Comparison of ENCODE assay signal across 31 cellular contexts in the genomic region with DNA sequence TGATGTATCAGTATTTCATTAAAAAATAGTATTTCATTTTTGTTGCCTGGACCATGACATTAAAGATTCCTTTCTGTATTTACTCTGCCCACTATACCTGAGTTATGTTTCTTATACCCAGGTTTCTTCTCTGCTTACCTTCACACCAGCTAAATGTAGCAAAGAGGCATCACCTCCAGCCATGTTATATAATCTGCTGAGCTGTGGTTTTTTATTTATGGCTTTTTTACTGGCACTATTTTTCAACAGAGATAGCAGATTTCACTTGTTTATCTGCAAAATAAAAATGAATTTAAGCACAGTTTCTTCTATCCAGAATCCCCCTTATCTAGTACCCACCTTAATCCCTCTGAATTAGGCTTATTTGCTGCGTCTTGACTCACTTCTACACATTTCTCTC.
DNase-seq lines count a peak whose midpoint lies in the region; ATAC-seq, FAIRE-seq and TF ChIP-seq lines count a peak whose summit lies in the region.
"Had no signal": no experiment of that assay in that cellular context is flagged by ENCODE, and none has a peak within 500 bp of the region (broad histone marks: within the 10 kb centered on the region; RNA-seq: fewer than 3 reads in every experiment).

No MANE protein-coding gene starts in this region.

- POLR2A ChIA-PET in HepG2 (lab: Yijun Ruan, JAX), result no interaction called here
- POLR2A ChIA-PET in IMR-90 (lab: Charles Lee; ENCODE audit: unreplicated experiment), result no interaction called here

- H3K23ac ChIP-seq in IMR-90 (ENCODE audit: low read depth, low read length), result no peak overlapping the region

- BruUV-seq in HepG2 (replicated peaks; lab: Mats Ljungman, UMichigan), result no TSS peak
- no TSS peak for BruUV-seq in IMR-90 (replicated peaks; lab: Mats Ljungman, UMichigan)

- no peak overlapping the region for H2AK9ac ChIP-seq in IMR-90 (replicated peaks; ENCODE audit: low read depth, low read length, poor library complexity)

- H2BK5ac ChIP-seq in IMR-90 (ENCODE audit: low read depth, low read length, poor library complexity, severe bottlenecking), result no peak overlapping the region

- TF ChIP-seq POLR2A in HepG2 (IDR thresholded peaks at IDR 0.05; ENCODE audit: insufficient read depth in 1 of 2, low read depth in 2 of 2, low read length in 2 of 2), result no peak
- TF ChIP-seq POLR2A in right lobe of liver (IDR thresholded peaks at IDR 0.05), result no peak
- no peak for TF ChIP-seq POLR2A in IMR-90 (IDR thresholded peaks at IDR 0.05; ENCODE audit: low read depth, low read length)

- H3K9ac ChIP-seq in HepG2 (ENCODE audit: insufficient read depth, low read depth, low read length) (no peak overlapping the region), IMR-90 (ENCODE audit: low read depth, low read length) (no peak overlapping the region)
- H3K9ac ChIP-seq: BLaER1; BLaER1 treated with 17β-estradiol and CSF1 and Interleukin-3, amounts not matched to agents 10 nM and 100 nM had no signal

- no peak overlapping the region for H3K14ac ChIP-seq in IMR-90 (replicated peaks; ENCODE audit: low read depth, low read length)

- H3K36me3 ChIP-seq in HepG2 (replicated peaks in 1 of 2; ENCODE audit: control insufficient read depth in 1 of 2, insufficient read depth in 2 of 2, low read length in 2 of 2), result no peaks in the 10 kb centered on the region
- no peaks in the 10 kb centered on the region for H3K36me3 ChIP-seq in right lobe of liver
- no peaks in the 10 kb centered on the region for H3K36me3 ChIP-seq in IMR-90 (ENCODE audit: control insufficient read depth, insufficient read depth, low read length)
- H3K36me3 ChIP-seq: BE2C; BLaER1; BLaER1 treated with 17β-estradiol and CSF1 and Interleukin-3, amounts not matched to agents 10 nM and 100 nM had no signal

- intact Hi-C loops in HepG2 (cut with micrococcal nuclease; ENCODE audit: unreplicated experiment) (no loop called here), right lobe of liver (cut with DNase I) (no loop called here), IMR-90 (cut with micrococcal nuclease) (no loop called here)

- no peak overlapping the region for H2BK20ac ChIP-seq in IMR-90 (ENCODE audit: low read depth, low read length)

- TF ChIP-seq CTCF in HepG2 (CRISPR knock-in tag; IDR thresholded peaks at IDR 0.05), result no peak
- TF ChIP-seq CTCF in right lobe of liver (IDR thresholded peaks at IDR 0.05), result no peak
- TF ChIP-seq CTCF in IMR-90 (conservative IDR thresholded peaks at IDR 0.05; ENCODE audit: low read depth, low read length), result no peak

- in situ Hi-C loops in HepG2 (cut with HindIII; ENCODE audit: extremely low pct_ligation_motif_present, low pct_unique_long_range_greater_than_20kb), result no loop called here
- in situ Hi-C loops in IMR-90 (cut with MboI; ENCODE audit: low sequenced_read_pairs), result no loop called here

- H3K27me3 ChIP-seq in HepG2 (ENCODE audit: control insufficient read depth in 1 of 2, insufficient read depth in 2 of 2, low read length in 2 of 2), result no peaks in the 10 kb centered on the region
- H3K27me3 ChIP-seq in right lobe of liver, result no peaks in the 10 kb centered on the region
- H3K27me3 ChIP-seq in IMR-90 (ENCODE audit: control insufficient read depth, insufficient read depth, low read length), result no peaks in the 10 kb centered on the region
- H3K27me3 ChIP-seq: BE2C; BLaER1; BLaER1 treated with 17β-estradiol and CSF1 and Interleukin-3, amounts not matched to agents 10 nM and 100 nM had no signal

- no peak overlapping the region for H3K4ac ChIP-seq in IMR-90 (ENCODE audit: low read depth, low read length)

- 100% methylated on average over 1 of the region's 1 CpG for WGBS in HepG2 (ENCODE audit: low lambda C conversion rate)
- 12% methylated on average over 1 of the region's 1 CpG for WGBS in right lobe of liver (ENCODE audit: insufficient coverage, low coverage, low lambda C conversion rate, missing lambda C conversion rate)
- no CpG with 5 or more reads among the region's 1 CpG for whole genome bisulfite sequencing in IMR-90 (ENCODE audit: extremely low coverage in 2 of 2, insufficient read length in 1 of 2), 2 experiments

- FAIRE-seq in HepG2 (lab: Jason Lieb, UNC), result no peak
- FAIRE-seq: A204.1, A549, D721Med had no signal

- H4K8ac ChIP-seq in IMR-90 (ENCODE audit: low read depth in 2 of 2, low read length in 2 of 2), result no peak overlapping the region

- H3K9me1 ChIP-seq in IMR-90 (ENCODE audit: insufficient read depth, low read length), result no peaks in the 10 kb centered on the region

- no peak overlapping the region for H4K5ac ChIP-seq in IMR-90 (ENCODE audit: low read depth, low read length)

- H3K27ac ChIP-seq in HepG2 (ENCODE audit: extremely low read length, insufficient read depth, low read length) (no peak overlapping the region), right lobe of liver (no peak overlapping the region), IMR-90 (ENCODE audit: insufficient read depth, low read length) (no peak overlapping the region)
- H3K27ac ChIP-seq: 22Rv1; A549; BLaER1; BLaER1 treated with 17β-estradiol and CSF1 and Interleukin-3, amounts not matched to agents 10 nM and 100 nM; C4-2B had no signal

- CTCF ChIA-PET in HepG2 (lab: Yijun Ruan, JAX; ENCODE audit: low intra/inter-chr PET ratio, low total read pairs), result no interaction called here
- CTCF ChIA-PET in IMR-90 (lab: Yijun Ruan, JAX), result no interaction called here

- H3K18ac ChIP-seq in IMR-90 (ENCODE audit: low read depth, low read length), result no peak overlapping the region

- no peak for TF ChIP-seq RAD21 in HepG2 (CRISPR knock-in tag; IDR thresholded peaks at IDR 0.05)
- TF ChIP-seq RAD21 in IMR-90 (IDR thresholded peaks at IDR 0.05; ENCODE audit: low read length), result no peak

- no peak for DNase-seq in HepG2 (ENCODE audit: low spot score)
- no peak for DNase-seq in right lobe of liver
- no peak for DNase-seq in IMR-90
- DNase-seq in AG08396 (ENCODE audit: low spot score), result no peak
- DNase-seq: 8988T; ACHN; AML-193; BE2C; C1 segment of cervical spinal cord; Caco-2; Calu3; CD4-positive, alpha-beta memory T cell; CD4-positive, alpha-beta T cell; CD4-positive, CD25-positive, alpha-beta regulatory T cell; CD8-positive, alpha-beta memory T cell; CD8-positive, alpha-beta T cell; COR-L47; DMS 273 treated with DMSO at 0.1 percent for 48 hours; DMS153; DMS53; DMS79; DMS79 treated with DMSO at 0.1 percent for 48 hours; DND-41; EL had no signal

- H4K20me1 ChIP-seq in HepG2 (ENCODE audit: insufficient read depth, low read length) (no peaks in the 10 kb centered on the region), IMR-90 (ENCODE audit: insufficient read depth, low read length) (no peaks in the 10 kb centered on the region)
- H4K20me1 ChIP-seq: BLaER1; BLaER1 treated with 17β-estradiol and CSF1 and Interleukin-3, amounts not matched to agents 10 nM and 100 nM had no signal

- H3K4me2 ChIP-seq in HepG2 (ENCODE audit: low read depth, low read length), result no peak overlapping the region
- H3K4me2 ChIP-seq in IMR-90 (ENCODE audit: low read depth, low read length), result no peak overlapping the region
- H3K4me2 ChIP-seq: A549; BLaER1; BLaER1 treated with 17β-estradiol and CSF1 and Interleukin-3, amounts not matched to agents 10 nM and 100 nM had no signal

- no peak overlapping the region for H4K91ac ChIP-seq in IMR-90 (ENCODE audit: insufficient read depth, low read depth, low read length)

- peaks cover 6% of the 10 kb centered on the region for H3K4me1 ChIP-seq in HepG2 (ENCODE audit: insufficient read depth, low read length)
- no peaks in the 10 kb centered on the region for H3K4me1 ChIP-seq in right lobe of liver
- H3K4me1 ChIP-seq in IMR-90 (ENCODE audit: control insufficient read depth, insufficient read depth, low read length), result no peaks in the 10 kb centered on the region
- H3K4me1 ChIP-seq: A549, BE2C had no signal

- no peak overlapping the region for H2BK120ac ChIP-seq in IMR-90 (ENCODE audit: low read depth, low read length)

- no peak for TF ChIP-seq EP300 in HepG2 (IDR thresholded peaks at IDR 0.05; ENCODE audit: low read depth in 2 of 2, low read length in 2 of 2)
- no peak for TF ChIP-seq EP300 in HepG2 (CRISPR knock-in tag; IDR thresholded peaks at IDR 0.05; ENCODE audit: borderline replicate concordance)

- no peaks in the 10 kb centered on the region for H3K79me2 ChIP-seq in HepG2 (ENCODE audit: insufficient read depth, low read length)

- H3K4me3 ChIP-seq in HepG2 (replicated peaks in 1 of 3; ENCODE audit: insufficient read depth in 1 of 3, low read depth in 2 of 3, low read length in 3 of 3), result no peak overlapping the region
- no peak overlapping the region for H3K4me3 ChIP-seq in right lobe of liver
- H3K4me3 ChIP-seq in IMR-90 (ENCODE audit: insufficient read depth, low read depth, low read length), result no peak overlapping the region
- H3K4me3 ChIP-seq: A549; BLaER1; BLaER1 treated with 17β-estradiol and CSF1 and Interleukin-3, amounts not matched to agents 10 nM and 100 nM had no signal

- H3K79me1 ChIP-seq in IMR-90 (ENCODE audit: low read depth in 1 of 2, low read length in 2 of 2), result no peaks in the 10 kb centered on the region

- dilution Hi-C loops in IMR-90 (cut with HindIII; ENCODE audit: low sequenced_read_pairs, unreplicated experiment), result no loop called here

- H2AFZ ChIP-seq in HepG2 (ENCODE audit: low read length) (no peak overlapping the region), IMR-90 (replicated peaks; ENCODE audit: low read length, poor library complexity) (no peak overlapping the region)

- H2AK5ac ChIP-seq in IMR-90 (ENCODE audit: low read depth, low read length), result no peak overlapping the region

- H3K56ac ChIP-seq in IMR-90 (ENCODE audit: extremely low read depth, insufficient read depth, low read length), result no peak overlapping the region

- ATAC-seq in HepG2, result no peak
- no peak for ATAC-seq in right lobe of liver
- ATAC-seq in IMR-90 (ENCODE audit: low read depth), result no peak
- ATAC-seq: A549; CD8-positive, alpha-beta T cell had no signal

- no peak overlapping the region for H2BK15ac ChIP-seq in IMR-90 (ENCODE audit: low read depth, low read length)

- no peaks in the 10 kb centered on the region for H3K9me3 ChIP-seq in HepG2 (ENCODE audit: low read length)
- H3K9me3 ChIP-seq in right lobe of liver, result no peaks in the 10 kb centered on the region
- H3K9me3 ChIP-seq in IMR-90 (ENCODE audit: control insufficient read depth, insufficient read depth, low read length), result peaks cover 4% of the 10 kb centered on the region; the same call in 1 of the 2 replicates
- H3K9me3 ChIP-seq: A549; BE2C; BLaER1; BLaER1 treated with 17β-estradiol and CSF1 and Interleukin-3, amounts not matched to agents 10 nM and 100 nM; Caco-2 had no signal

TF ChIP-seq in HepG2, 621 proteins besides CTCF, POLR2A, EP300 and RAD21:
- TF ChIP-seq MAFK (conservative IDR thresholded peaks at IDR 0.05 in 1 of 2, IDR thresholded peaks at IDR 0.05 in 1 of 2; ENCODE audit: low read length in 2 of 2) (peak; percentile 42 to 72; a peak in 2 of 4 replicates), MAFF (IDR thresholded peaks at IDR 0.05; ENCODE audit: low read depth, low read length) (peak; percentile 55; the same call in 1 of the 2 replicates), SIN3A (IDR thresholded peaks at IDR 0.05; ENCODE audit: borderline replicate concordance, low read depth, low read length) (no peak)

TF ChIP-seq in IMR-90, 13 proteins besides CTCF, POLR2A, EP300 and RAD21:
- TF ChIP-seq MAFK (IDR thresholded peaks at IDR 0.05; ENCODE audit: low read depth, low read length) (0 out of 2 replicates have a peak, but pooled peaks have one; percentile 17), RFX5 (IDR thresholded peaks at IDR 0.05; ENCODE audit: low read depth, low read length) (no peak)
